8 cellular contexts compared by ENCODE assay signal in the genomic region with DNA sequence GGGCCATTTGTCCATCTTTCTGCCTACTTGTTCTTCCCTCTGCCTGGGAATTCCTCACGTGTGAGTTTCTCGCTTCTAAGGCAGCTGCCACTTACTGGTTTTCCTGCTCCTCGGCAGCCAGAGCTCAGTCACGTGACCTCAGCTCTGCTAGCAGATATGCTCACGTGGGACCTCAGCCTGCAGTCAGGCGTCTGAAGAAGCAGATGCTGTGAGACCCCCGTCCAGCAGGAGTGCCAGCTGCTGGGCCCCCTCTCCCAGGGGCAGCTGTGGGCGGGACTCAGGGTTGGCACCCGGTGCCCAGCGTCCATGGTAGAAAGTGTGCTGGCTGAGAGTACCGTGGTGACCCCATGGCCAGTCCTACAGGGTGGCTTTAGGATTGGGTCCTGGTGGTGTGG.
DNase-seq lines count a peak whose midpoint lies in the region; ATAC-seq, FAIRE-seq and TF ChIP-seq lines count a peak whose summit lies in the region.

No MANE protein-coding gene starts in this region.

- no peaks in the 10 kb centered on the region for H3F3A ChIP-seq in neural cell (ENCODE audit: insufficient read depth, low read length, poor library complexity, severe bottlenecking)

- no peaks in the 10 kb centered on the region for H3K9me3 Mint-ChIP-seq in CD8-positive, alpha-beta T cell
- H3K9me3 Mint-ChIP-seq in activated B cell treated with CpG ODN at 0.5 μM for 24 hours = no peaks in the 10 kb centered on the region

- WGBS in aorta, 2 donors = 13 to 18% methylated on average over 11 of the region's 11 CpGs

- TF ChIP-seq RAD21 in neural cell (conservative IDR thresholded peaks at IDR 0.05) = peak; percentile 10

- TF ChIP-seq CTCF in CD8-positive, alpha-beta T cell (IDR thresholded peaks at IDR 0.05) = no peak
- TF ChIP-seq CTCF in activated B cell treated with CpG ODN at 0.5 μM for 24 hours (IDR thresholded peaks at IDR 0.05) (no peak), endothelial cell of umbilical vein (IDR thresholded peaks at IDR 0.05; ENCODE audit: extremely low read depth in 1 of 2, insufficient read depth in 1 of 2, low read depth in 1 of 2, low read length in 2 of 2) (no peak), neural cell (IDR thresholded peaks at IDR 0.05; ENCODE audit: poor library complexity, severe bottlenecking) (no peak)

- peak overlapping the region; percentile 76 for H3K4me3 Mint-ChIP-seq in CD8-positive, alpha-beta T cell
- peak overlapping the region; percentile 73 for H3K4me3 Mint-ChIP-seq in activated B cell treated with CpG ODN at 0.5 μM for 24 hours

- H3K9ac ChIP-seq in endothelial cell of umbilical vein (replicated peaks; ENCODE audit: extremely low read depth, insufficient read depth, low read length) (no peak overlapping the region), neural cell (ENCODE audit: low read length) (no peak overlapping the region)

- H3K79me2 ChIP-seq in endothelial cell of umbilical vein (ENCODE audit: control insufficient read depth, insufficient read depth, low read length) = no peaks in the 10 kb centered on the region
- H3K79me2 ChIP-seq in neural cell (replicated peaks; ENCODE audit: insufficient read depth, low read length) = no peaks in the 10 kb centered on the region

- FAIRE-seq in endothelial cell of umbilical vein (lab: Jason Lieb, UNC) = peak; percentile 62

- no peaks in the 10 kb centered on the region for H3K27me3 ChIP-seq in CD8-positive, alpha-beta T cell (ENCODE audit: insufficient read depth, low read length)
- H3K27me3 ChIP-seq in endothelial cell of umbilical vein (ENCODE audit: control insufficient read depth in 2 of 2, insufficient read depth in 2 of 2, low read length in 2 of 2) (peaks cover 0 to 3% of the 10 kb centered on the region in 2 experiments), neural cell (ENCODE audit: insufficient read depth, low read depth, low read length) (no peaks in the 10 kb centered on the region), aorta (ENCODE audit: control insufficient read depth in 1 of 2, insufficient read depth in 2 of 2, low read length in 1 of 2) (no peaks in the 10 kb centered on the region)

- no peaks in the 10 kb centered on the region for H4K20me1 ChIP-seq in endothelial cell of umbilical vein (replicated peaks; ENCODE audit: control insufficient read depth, extremely low read depth, insufficient read depth, low read length)
- no peaks in the 10 kb centered on the region for H4K20me1 ChIP-seq in neural cell (ENCODE audit: insufficient read depth)

- dilution Hi-C loops in endothelial cell of umbilical vein (cut with MboI; ENCODE audit: extremely low pct_ligation_motif_present, low sequenced_read_pairs) = no loop called here

- peak; percentile 47 for ATAC-seq in CD8-positive, alpha-beta T cell
- ATAC-seq in HG02938 (IDR thresholded peaks at IDR 0.05; ENCODE audit: unreplicated experiment) = peak; percentile 16
- ATAC-seq in activated B cell treated with CpG ODN at 0.5 μM for 24 hours (ENCODE audit: low read depth) = peak; percentile 40
- ATAC-seq in aorta (ENCODE audit: low FRiP score) = peak; percentile 58
- ATAC-seq in HG02588 (IDR thresholded peaks at IDR 0.05; ENCODE audit: unreplicated experiment) = no peak

- H3K4me2 ChIP-seq in endothelial cell of umbilical vein (ENCODE audit: insufficient read depth, low read length) (no peak overlapping the region), neural cell (ENCODE audit: low read length) (no peak overlapping the region)

- no peaks in the 10 kb centered on the region for H3K9me1 ChIP-seq in endothelial cell of umbilical vein (replicated peaks; ENCODE audit: control insufficient read depth, extremely low read depth, insufficient read depth, low read length)

- no TSS peak for BruUV-seq in endothelial cell of umbilical vein (replicated peaks; lab: Mats Ljungman, UMichigan)

- no peaks in the 10 kb centered on the region for H3K27me3 Mint-ChIP-seq in CD8-positive, alpha-beta T cell (ENCODE audit: low read depth)
- H3K27me3 Mint-ChIP-seq in activated B cell treated with CpG ODN at 0.5 μM for 24 hours = no peaks in the 10 kb centered on the region

- no peak for TF ChIP-seq POLR2A in endothelial cell of umbilical vein (IDR thresholded peaks at IDR 0.05; ENCODE audit: low read depth, low read length)

- intact Hi-C loops in CD8-positive, alpha-beta T cell (cut with DNase I, micrococcal nuclease) = loop anchor here (2.0 to 5.0 kb wide), 2 partner anchors 162 to 233 kb away; a partner anchor contains a TSS
- intact Hi-C loops in activated B cell treated with CpG ODN at 0.5 μM for 24 hours (cut with micrococcal nuclease) (no loop called here), endothelial cell of umbilical vein (cut with micrococcal nuclease) (loop anchor here (1.0 to 5.0 kb wide), 2 partner anchors 104 to 228 kb away; no protein-coding TSS in a partner anchor), aorta (cut with DNase I) (no loop called here)

- no peaks in the 10 kb centered on the region for H3K36me3 ChIP-seq in CD8-positive, alpha-beta T cell (ENCODE audit: insufficient read depth, low read length)
- H3K36me3 ChIP-seq in endothelial cell of umbilical vein (ENCODE audit: control insufficient read depth in 2 of 2, extremely low read depth in 1 of 2, insufficient read depth in 2 of 2, low read length in 2 of 2) (no peaks in the 10 kb centered on the region), neural cell (ENCODE audit: insufficient read depth, low read length) (no peaks in the 10 kb centered on the region), aorta (ENCODE audit: control insufficient read depth in 1 of 2, insufficient read depth in 2 of 2, low read length in 1 of 2) (no peaks in the 10 kb centered on the region)

- no peak for TF ChIP-seq EP300 in neural cell (conservative IDR thresholded peaks at IDR 0.05; ENCODE audit: poor library complexity, severe bottlenecking)

- POLR2A ChIA-PET in CD8-positive, alpha-beta T cell (lab: Charles Lee) = interaction anchor here (1.0 to 2.0 kb wide), 10 partner anchors 11 to 253 kb away, joined by 3 to 7 read pairs (median 4); a partner anchor contains a TSS
- POLR2A ChIA-PET in activated B cell treated with CpG ODN at 0.5 μM for 24 hours (lab: Charles Lee) (interaction anchor here (0.5 to 3.0 kb wide), 13 partner anchors 10 to 806 kb away, joined by 3 to 24 read pairs (median 3); a partner anchor contains a TSS), endothelial cell of umbilical vein (lab: Charles Lee) (no interaction called here)

- peaks cover 43% of the 10 kb centered on the region for H3K4me1 ChIP-seq in CD8-positive, alpha-beta T cell (ENCODE audit: insufficient read depth, low read length)
- no peaks in the 10 kb centered on the region for H3K4me1 ChIP-seq in endothelial cell of umbilical vein (ENCODE audit: control insufficient read depth, extremely low read depth, insufficient read depth, low read length)
- H3K4me1 ChIP-seq in aorta (ENCODE audit: control insufficient read depth in 1 of 2, insufficient read depth in 2 of 2, low read length in 2 of 2) = no peaks in the 10 kb centered on the region

- peak overlapping the region; percentile 37 for H3K4me3 ChIP-seq in CD8-positive, alpha-beta T cell (ENCODE audit: low read depth, low read length)
- H3K4me3 ChIP-seq in endothelial cell of umbilical vein (replicated peaks in 1 of 3; ENCODE audit: insufficient read depth in 1 of 3, low read depth in 1 of 3, low read length in 3 of 3) (no peak overlapping the region), neural cell (ENCODE audit: low read length) (no peak overlapping the region), aorta (ENCODE audit: low read length in 2 of 2) (no peak overlapping the region)

- CTCF ChIA-PET in CD8-positive, alpha-beta T cell (lab: Charles Lee) = interaction anchor here (0.5 to 0.7 kb wide), 2 partner anchors 56 to 1375 kb away, joined by 3 read pairs; no protein-coding TSS in a partner anchor
- CTCF ChIA-PET in activated B cell treated with CpG ODN at 0.5 μM for 24 hours (lab: Charles Lee) (interaction anchor here (0.7 to 2.5 kb wide), 7 partner anchors 9 to 683 kb away, joined by 3 to 11 read pairs (median 3); no protein-coding TSS in a partner anchor), endothelial cell of umbilical vein (lab: Charles Lee) (interaction anchor here (0.9 to 1.5 kb wide), 4 partner anchors 9 to 229 kb away, joined by 3 to 7 read pairs (median 4); no protein-coding TSS in a partner anchor)

- H2AFZ ChIP-seq in endothelial cell of umbilical vein (ENCODE audit: low read depth, low read length) (no peak overlapping the region), neural cell (ENCODE audit: low read depth, low read length) (no peak overlapping the region)

- H3K27ac Mint-ChIP-seq in CD8-positive, alpha-beta T cell = peak overlapping the region; percentile 96
- peak overlapping the region; percentile 53 for H3K27ac Mint-ChIP-seq in activated B cell treated with CpG ODN at 0.5 μM for 24 hours

- H3K4me1 Mint-ChIP-seq in CD8-positive, alpha-beta T cell (ENCODE audit: low read depth) = peaks cover 52% of the 10 kb centered on the region
- peaks cover 65% of the 10 kb centered on the region for H3K4me1 Mint-ChIP-seq in activated B cell treated with CpG ODN at 0.5 μM for 24 hours

- H3K27ac ChIP-seq in CD8-positive, alpha-beta T cell (ENCODE audit: low read depth, low read length) = peak overlapping the region; percentile 40
- H3K27ac ChIP-seq in endothelial cell of umbilical vein (ENCODE audit: insufficient read depth, low read depth, low read length) (no peak overlapping the region), neural cell (ENCODE audit: low read length) (no peak overlapping the region), aorta (ENCODE audit: low read depth in 1 of 2, low read length in 2 of 2) (no peak overlapping the region)

- H3K9me3 ChIP-seq in CD8-positive, alpha-beta T cell (ENCODE audit: low read length) = no peaks in the 10 kb centered on the region
- H3K9me3 ChIP-seq in endothelial cell of umbilical vein (replicated peaks; ENCODE audit: control insufficient read depth, insufficient read depth, low read length) (no peaks in the 10 kb centered on the region), neural cell (ENCODE audit: low read length) (no peaks in the 10 kb centered on the region), aorta (ENCODE audit: control insufficient read depth, low read length) (no peaks in the 10 kb centered on the region)

- H3K36me3 Mint-ChIP-seq in CD8-positive, alpha-beta T cell = no peaks in the 10 kb centered on the region
- H3K36me3 Mint-ChIP-seq in activated B cell treated with CpG ODN at 0.5 μM for 24 hours (ENCODE audit: low read depth) = no peaks in the 10 kb centered on the region

- DNase-seq in CD8-positive, alpha-beta T cell = peak; percentile 14 to 79 (median 54)
- no peak for DNase-seq in activated B cell treated with CpG ODN at 0.5 μM for 24 hours
- peak; percentile 49 for DNase-seq in endothelial cell of umbilical vein (ENCODE audit: low read depth, low spot score)
- peak; percentile 86 to 87 for DNase-seq in aorta
- no peak for DNase-seq in 8988T

- no peaks in the 10 kb centered on the region for H3K9me2 ChIP-seq in neural cell (ENCODE audit: insufficient read depth, low read length)

TF ChIP-seq in endothelial cell of umbilical vein, 7 proteins besides CTCF, POLR2A, EP300 and RAD21 (continues in another document):
- no peak for TF ChIP-seq GATA2 (IDR thresholded peaks at IDR 0.05; ENCODE audit: insufficient read depth, insufficient read length, low read depth, low read length)

Comparison
In these comparisons a context has a peak if more than half of its experiments do, and no peak if none do; other contexts are left out.
1. DNase-seq: peak in CD8-positive, alpha-beta T cell (7 of 7), endothelial cell of umbilical vein (single experiment) and aorta (2 of 2); none in activated B cell treated with CpG ODN at 0.5 μM for 24 hours (single experiment) and 8988T (single experiment).
2. intact Hi-C loops: an anchor here in CD8-positive, alpha-beta T cell (2.0 to 5.0 kb wide) and endothelial cell of umbilical vein (1.0 to 5.0 kb wide); none called in activated B cell treated with CpG ODN at 0.5 μM for 24 hours and aorta.